21 cellular contexts compared by ENCODE assay signal in the genomic region with DNA sequence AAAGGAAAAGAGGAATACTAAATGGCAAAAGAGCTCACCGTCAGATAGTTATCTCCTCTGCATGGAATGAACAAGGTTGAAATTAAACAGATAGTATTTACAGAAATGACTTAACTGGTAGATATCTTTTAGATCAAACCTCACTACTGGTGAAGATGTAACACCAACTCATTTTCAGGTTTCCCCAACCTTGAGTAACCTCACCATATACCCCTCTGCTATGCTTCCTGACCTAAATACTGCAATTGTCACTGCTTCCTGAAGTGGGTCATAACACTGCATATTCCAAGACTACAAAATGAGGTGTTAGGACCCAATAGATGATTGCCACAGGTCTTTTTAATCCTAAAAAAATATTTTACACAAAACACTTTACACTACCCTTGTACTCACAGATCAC.
DNase-seq lines count a peak whose midpoint lies in the region; ATAC-seq, FAIRE-seq and TF ChIP-seq lines count a peak whose summit lies in the region.
"Had no signal": no experiment of that assay in that cellular context is flagged by ENCODE, and none has a peak within 500 bp of the region (broad histone marks: within the 10 kb centered on the region; RNA-seq: fewer than 3 reads in every experiment).

No MANE protein-coding gene starts in this region.

- peak; percentile 83 for ATAC-seq in stimulated activated effector memory CD8-positive, alpha-beta T cell treated with anti-CD3 and anti-CD28 coated beads, Interleukin-12 subunit alpha, Interleukin-12 subunit beta, amount 100 ng/mL, for 72 hours
- no peak for ATAC-seq in GM18517 (IDR thresholded peaks at IDR 0.05; ENCODE audit: unreplicated experiment)
- ATAC-seq: HCT116 had no signal

- H2AK5ac ChIP-seq in neuronal stem cell (ENCODE audit: low read depth, low read length) = no peak overlapping the region

- H3K36me3 Mint-ChIP-seq in CD8-positive, alpha-beta memory T cell = peaks cover 0 to 5% (median 0%) of the 10 kb centered on the region in 3 donors
- H3K36me3 Mint-ChIP-seq in stimulated activated effector memory CD8-positive, alpha-beta T cell treated with anti-CD3 and anti-CD28 coated beads, Interleukin-12 subunit alpha, Interleukin-12 subunit beta, amount 100 ng/mL, for 72 hours = no peaks in the 10 kb centered on the region
- H3K36me3 Mint-ChIP-seq: CD4-positive, CD25-positive, alpha-beta regulatory T cell had no signal

- peaks cover 6 to 20% (median 18%) of the 10 kb centered on the region in 3 donors for H3K4me1 Mint-ChIP-seq in CD8-positive, alpha-beta memory T cell
- peaks cover 24% of the 10 kb centered on the region for H3K4me1 Mint-ChIP-seq in stimulated activated effector memory CD8-positive, alpha-beta T cell treated with anti-CD3 and anti-CD28 coated beads, Interleukin-12 subunit alpha, Interleukin-12 subunit beta, amount 100 ng/mL, for 72 hours
- H3K4me1 Mint-ChIP-seq: B cell had no signal

- H3K36me3 ChIP-seq in CD8-positive, alpha-beta memory T cell (ENCODE audit: insufficient read depth, low read length) = no peaks in the 10 kb centered on the region
- no peaks in the 10 kb centered on the region for H3K36me3 ChIP-seq in neural cell (ENCODE audit: insufficient read depth, low read length)
- no peaks in the 10 kb centered on the region for H3K36me3 ChIP-seq in neuronal stem cell (replicated peaks in 1 of 2; ENCODE audit: control insufficient read depth in 2 of 2, insufficient read depth in 2 of 2, low read length in 2 of 2)
- H3K36me3 ChIP-seq: BLaER1 had no signal

- H3K9me2 ChIP-seq in neural cell (ENCODE audit: insufficient read depth, low read length) = no peaks in the 10 kb centered on the region

- no peak overlapping the region for H3K23ac ChIP-seq in neuronal stem cell (ENCODE audit: low read depth, low read length, poor library complexity)

- peaks cover 0 to 29% of the 10 kb centered on the region in 2 donors for H3K27me3 Mint-ChIP-seq in CD8-positive, alpha-beta memory T cell
- H3K27me3 Mint-ChIP-seq: B cell; CD4-positive, CD25-positive, alpha-beta regulatory T cell had no signal

- H3F3A ChIP-seq in neural cell (ENCODE audit: insufficient read depth, low read length, poor library complexity, severe bottlenecking) = no peaks in the 10 kb centered on the region

- H3K9ac ChIP-seq in neural cell (ENCODE audit: low read length) = no peak overlapping the region
- H3K9ac ChIP-seq in neuronal stem cell (ENCODE audit: low read depth, low read length, poor library complexity) = no peak overlapping the region
- H3K9ac ChIP-seq: BLaER1, GM23248 had no signal

- TF ChIP-seq EP300 in neural cell (conservative IDR thresholded peaks at IDR 0.05; ENCODE audit: poor library complexity, severe bottlenecking) = no peak

- H3K4me2 ChIP-seq in neural cell (ENCODE audit: low read length) (peak overlapping the region; percentile 14), neuronal stem cell (ENCODE audit: insufficient read depth, low read length, poor library complexity, severe bottlenecking) (no peak overlapping the region)
- H3K4me2 ChIP-seq: BLaER1 had no signal

- H3K27ac Mint-ChIP-seq in CD8-positive, alpha-beta memory T cell = peak overlapping the region in 5 of 8 donors; percentile 5 to 89 (median 57)
- peak overlapping the region; percentile 21 for H3K27ac Mint-ChIP-seq in stimulated activated effector memory CD8-positive, alpha-beta T cell treated with anti-CD3 and anti-CD28 coated beads, Interleukin-12 subunit alpha, Interleukin-12 subunit beta, amount 100 ng/mL, for 72 hours
- H3K27ac Mint-ChIP-seq: B cell; CD4-positive, CD25-positive, alpha-beta regulatory T cell; H9 had no signal

- no peak overlapping the region for H3K27ac ChIP-seq in CD8-positive, alpha-beta memory T cell (ENCODE audit: low read depth, low read length)
- H3K27ac ChIP-seq in neural cell (ENCODE audit: low read length) = peak overlapping the region; percentile 72
- no peak overlapping the region for H3K27ac ChIP-seq in neuronal stem cell (replicated peaks; ENCODE audit: low read length)
- H3K27ac ChIP-seq: BLaER1, C4-2B, GM23248 had no signal

- no CpG with 5 or more reads among the region's 1 CpG for WGBS in neuronal stem cell (ENCODE audit: extremely low coverage in 2 of 2, insufficient read length in 2 of 2, insufficient replicate concordance in 1 of 2), 2 donors

- H4K8ac ChIP-seq in neuronal stem cell (ENCODE audit: low read depth, low read length) = no peak overlapping the region

- peak overlapping the region in 1 of 7 donors; percentile 9 for H3K4me3 Mint-ChIP-seq in CD8-positive, alpha-beta memory T cell
- no peak overlapping the region for H3K4me3 Mint-ChIP-seq in stimulated activated effector memory CD8-positive, alpha-beta T cell treated with anti-CD3 and anti-CD28 coated beads, Interleukin-12 subunit alpha, Interleukin-12 subunit beta, amount 100 ng/mL, for 72 hours
- H3K4me3 Mint-ChIP-seq: B cell; CD4-positive, CD25-positive, alpha-beta regulatory T cell; H9 had no signal

- H2BK12ac ChIP-seq in neuronal stem cell (ENCODE audit: low read length) = no peak overlapping the region

- H3K4me1 ChIP-seq in CD8-positive, alpha-beta memory T cell (ENCODE audit: insufficient read depth, low read length) = no peaks in the 10 kb centered on the region
- no peaks in the 10 kb centered on the region for H3K4me1 ChIP-seq in neuronal stem cell (ENCODE audit: control insufficient read depth in 2 of 2, insufficient read depth in 1 of 2, low read depth in 1 of 2, low read length in 2 of 2)
- H3K4me1 ChIP-seq: BLaER1 had no signal

- no peak overlapping the region for H2BK120ac ChIP-seq in neuronal stem cell (ENCODE audit: low read depth, low read length)

- H3K4me3 ChIP-seq in CD8-positive, alpha-beta memory T cell (ENCODE audit: low read length) = no peak overlapping the region
- H3K4me3 ChIP-seq in neural cell (ENCODE audit: low read length) = no peak overlapping the region
- no peak overlapping the region for H3K4me3 ChIP-seq in neuronal stem cell (ENCODE audit: low read length in 2 of 2)
- H3K4me3 ChIP-seq: BLaER1, GM23248 had no signal

- FAIRE-seq in GM19239 (lab: Jason Lieb, UNC) = no peak
- FAIRE-seq: GM12891, GM18507 had no signal

- H3K18ac ChIP-seq in neuronal stem cell (ENCODE audit: low read length) = no peak overlapping the region

- no peaks in the 10 kb centered on the region for H3K79me1 ChIP-seq in neuronal stem cell (ENCODE audit: low read depth, low read length)

- H3K4ac ChIP-seq in neuronal stem cell (ENCODE audit: low read length) = no peak overlapping the region

- TF ChIP-seq RAD21 in neural cell (conservative IDR thresholded peaks at IDR 0.05) = no peak

- DNase-seq in CD8-positive, alpha-beta memory T cell = peak in 1 of 5 donors; percentile 7
- DNase-seq in SK-N-DZ (ENCODE audit: low spot score) = peak; percentile 46
- DNase-seq in stimulated activated effector memory CD8-positive, alpha-beta T cell treated with anti-CD3 and anti-CD28 coated beads, Interleukin-12 subunit alpha, Interleukin-12 subunit beta, amount 100 ng/mL, for 72 hours (ENCODE audit: low spot score in 2 of 2) = no peak
- DNase-seq in neuronal stem cell (ENCODE audit: low spot score) = no peak
- no peak for DNase-seq in GM19239 (ENCODE audit: insufficient read length, low spot score)
- DNase-seq: Calu3; CD4-positive, CD25-positive, alpha-beta regulatory T cell; COR-L47; DMS53; DMS79 treated with DMSO at 0.1 percent for 48 hours; GF-D8; H9 had no signal

- H2AFZ ChIP-seq in neural cell (ENCODE audit: low read depth, low read length) (peak overlapping the region; percentile 2), neuronal stem cell (ENCODE audit: low read length) (no peak overlapping the region)
- H2AFZ ChIP-seq: GM23248 had no signal

- H3K14ac ChIP-seq in neuronal stem cell (ENCODE audit: low read length) = no peak overlapping the region

- no peak overlapping the region for H4K91ac ChIP-seq in neuronal stem cell (ENCODE audit: low read depth, low read length, poor library complexity)

- no peaks in the 10 kb centered on the region for H3K79me2 ChIP-seq in neural cell (replicated peaks; ENCODE audit: insufficient read depth, low read length)

- POLR2A ChIA-PET in CD8-positive, alpha-beta memory T cell (lab: Charles Lee) = no interaction called here

- no peaks in the 10 kb centered on the region for H4K20me1 ChIP-seq in neural cell (ENCODE audit: insufficient read depth)
- H4K20me1 ChIP-seq: BLaER1 had no signal

- no peak for TF ChIP-seq CTCF in neural cell (IDR thresholded peaks at IDR 0.05; ENCODE audit: poor library complexity, severe bottlenecking)

- no peaks in the 10 kb centered on the region for H3K27me3 ChIP-seq in CD8-positive, alpha-beta memory T cell (ENCODE audit: insufficient read depth, low read length, poor library complexity, severe bottlenecking)
- H3K27me3 ChIP-seq in neural cell (ENCODE audit: insufficient read depth, low read depth, low read length) = no peaks in the 10 kb centered on the region
- H3K27me3 ChIP-seq in neuronal stem cell (ENCODE audit: control insufficient read depth in 3 of 3, insufficient read depth in 3 of 3, low read depth in 1 of 3, low read length in 3 of 3) = no peaks in the 10 kb centered on the region
- H3K27me3 ChIP-seq: BLaER1 had no signal

- H3K9me3 Mint-ChIP-seq in CD8-positive, alpha-beta memory T cell = no peaks in the 10 kb centered on the region
- H3K9me3 Mint-ChIP-seq in stimulated activated effector memory CD8-positive, alpha-beta T cell treated with anti-CD3 and anti-CD28 coated beads, Interleukin-12 subunit alpha, Interleukin-12 subunit beta, amount 100 ng/mL, for 72 hours = no peaks in the 10 kb centered on the region
- H3K9me3 Mint-ChIP-seq: H9 had no signal

- H2BK5ac ChIP-seq in neuronal stem cell (ENCODE audit: low read length) = no peak overlapping the region

- no peak overlapping the region for H2BK15ac ChIP-seq in neuronal stem cell (ENCODE audit: low read length)

- CTCF ChIA-PET in CD8-positive, alpha-beta memory T cell (lab: Charles Lee) = no interaction called here

- H3K9me3 ChIP-seq in CD8-positive, alpha-beta memory T cell (ENCODE audit: low read length) = no peaks in the 10 kb centered on the region
- H3K9me3 ChIP-seq in neural cell (ENCODE audit: low read length) (no peaks in the 10 kb centered on the region), neuronal stem cell (replicated peaks in 1 of 2; ENCODE audit: control insufficient read depth in 2 of 2, insufficient read depth in 1 of 2, low read depth in 1 of 2, low read length in 2 of 2) (no peaks in the 10 kb centered on the region)
- H3K9me3 ChIP-seq: BLaER1 had no signal

TF ChIP-seq in neural cell, 6 proteins besides CTCF, POLR2A, EP300 and RAD21 (continues in another document):
- TF ChIP-seq POLR2AphosphoS5 (IDR thresholded peaks at IDR 0.05) = no peak
- TF ChIP-seq EZH2 (IDR thresholded peaks at IDR 0.05; ENCODE audit: borderline replicate concordance, insufficient read depth, low read length, poor library complexity, severe bottlenecking) = no peak
- no peak for TF ChIP-seq SMC3 (conservative IDR thresholded peaks at IDR 0.05; ENCODE audit: poor library complexity)
